Comparison of ENCODE assay signal across 27 cellular contexts in the genomic region with DNA sequence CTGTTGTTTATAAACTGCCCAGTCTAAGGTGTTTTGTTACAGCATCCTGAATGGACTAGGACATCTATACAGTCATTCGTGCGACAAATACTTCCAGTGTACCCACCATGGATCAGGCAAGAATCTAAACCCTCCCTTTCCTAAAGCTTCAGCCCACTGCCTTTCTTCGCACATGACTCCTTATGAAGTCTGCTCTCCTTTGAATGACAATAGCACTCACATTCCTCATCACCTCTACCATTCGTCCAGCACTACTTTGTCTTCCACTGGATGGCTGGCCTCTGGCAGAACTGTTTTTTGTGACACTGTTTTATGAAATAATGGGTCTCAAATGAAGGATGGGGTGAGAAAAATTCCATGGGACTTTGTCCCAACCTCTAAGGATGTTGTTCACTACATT.
"Had no signal": no experiment of that assay in that cellular context is flagged by ENCODE, and none has a peak within 500 bp of the region (broad histone marks: within the 10 kb centered on the region; RNA-seq: fewer than 3 reads in every experiment).

No MANE protein-coding gene starts in this region.

- H3K27ac ChIP-seq: brain microvascular endothelial cell, coronary artery, dorsolateral prefrontal cortex, foreskin keratinocyte, gastrocnemius medialis, heart left ventricle had no signal

- H3K4me3 Mint-ChIP-seq: activated CD4-positive, alpha-beta T cell treated with anti-CD3 and anti-CD28 coated beads, Interleukin-2, amount 10 ng/mL, durations not matched to agents 7 days and 5 days; activated CD8-positive, alpha-beta T cell treated with anti-CD3 and anti-CD28 coated beads for 36 hours; activated naive CD4-positive, alpha-beta T cell treated with anti-CD3 and anti-CD28 coated beads, Interleukin-2, amount 10 ng/mL, durations not matched to agents 7 days and 5 days; activated naive CD8-positive, alpha-beta T cell treated with anti-CD3 and anti-CD28 coated beads, Interleukin-2, amount 10 ng/mL, durations not matched to agents 7 days and 5 days; activated T-cell treated with anti-CD3 and anti-CD28 coated beads, Interleukin-2, amount 50 U/mL, for 4 hours; activated T-helper 1 cell treated with anti-CD3 and anti-CD28 coated beads, Interleukin-12 subunit alpha, Interleukin-12 subunit beta, Interleukin-2, Interleukin-4 antibody, amounts not matched to agents 30 ng/mL and 10 ng/mL and 1 ng/mL, durations not matched to agents 14 hours and 24 hours and 36 hours; central memory CD8-positive, alpha-beta T cell; dendritic cell treated with granulocyte-macrophage colony-stimulating factor and Interleukin-4, amounts not matched to agents 40 ng/mL and 50 ng/mL, for 4 days; endodermal cell had no signal

- H3K27me3 ChIP-seq: brain microvascular endothelial cell, dorsolateral prefrontal cortex, foreskin keratinocyte, gastrocnemius medialis, heart left ventricle had no signal

- H3K4me3 ChIP-seq: coronary artery, dorsolateral prefrontal cortex, gastrocnemius medialis, heart left ventricle had no signal

- H3K4me1 Mint-ChIP-seq: activated CD4-positive, alpha-beta T cell treated with anti-CD3 and anti-CD28 coated beads, Interleukin-2, amount 10 ng/mL, durations not matched to agents 7 days and 5 days; activated naive CD4-positive, alpha-beta T cell treated with anti-CD3 and anti-CD28 coated beads, Interleukin-2, amount 10 ng/mL, durations not matched to agents 7 days and 5 days; activated naive CD8-positive, alpha-beta T cell treated with anti-CD3 and anti-CD28 coated beads, Interleukin-2, amount 10 ng/mL, durations not matched to agents 7 days and 5 days; central memory CD8-positive, alpha-beta T cell; endodermal cell had no signal

- DNase-seq: activated CD4-positive, alpha-beta T cell treated with anti-CD3 and anti-CD28 coated beads for 1 hour; activated CD4-positive, alpha-beta T cell treated with anti-CD3 and anti-CD28 coated beads for 4 hours; activated CD4-positive, alpha-beta T cell treated with anti-CD3 and anti-CD28 coated beads, Interleukin-2, amount 10 ng/mL, durations not matched to agents 7 days and 5 days; activated CD4-positive, alpha-beta T cell treated with anti-CD3 and anti-CD28 coated beads, Interleukin-2, amount 50 U/mL, for 48 hours; activated CD8-positive, alpha-beta memory T cell treated with anti-CD3 and anti-CD28 coated beads for 24 hours; activated CD8-positive, alpha-beta T cell treated with anti-CD3 and anti-CD28 coated beads for 36 hours; activated effector memory CD4-positive, alpha-beta T cell treated with anti-CD3 and anti-CD28 coated beads, Interleukin-2, amount 50 U/mL, for 16 hours; activated naive CD4-positive, alpha-beta T cell; activated naive CD4-positive, alpha-beta T cell treated with anti-CD3 and anti-CD28 coated beads, Interleukin-2, amount 10 ng/mL, durations not matched to agents 7 days and 5 days; activated naive CD8-positive, alpha-beta T cell treated with anti-CD3 and anti-CD28 coated beads, Interleukin-2, amount 10 ng/mL, durations not matched to agents 7 days and 5 days; activated T-cell treated with anti-CD3 and anti-CD28 coated beads, Interleukin-2, amount 50 U/mL, for 4 hours; brain microvascular endothelial cell; dorsolateral prefrontal cortex; effector memory CD4-positive, alpha-beta T cell; endodermal cell; foreskin keratinocyte; gastrocnemius medialis; glutamatergic neuron; heart left ventricle; T-helper 2 cell had no signal

- H3K27me3 Mint-ChIP-seq: activated CD4-positive, alpha-beta T cell treated with anti-CD3 and anti-CD28 coated beads, Interleukin-2, amount 10 ng/mL, durations not matched to agents 7 days and 5 days; activated CD8-positive, alpha-beta T cell treated with anti-CD3 and anti-CD28 coated beads for 36 hours; activated naive CD4-positive, alpha-beta T cell treated with anti-CD3 and anti-CD28 coated beads, Interleukin-2, amount 10 ng/mL, durations not matched to agents 7 days and 5 days; activated naive CD8-positive, alpha-beta T cell treated with anti-CD3 and anti-CD28 coated beads, Interleukin-2, amount 10 ng/mL, durations not matched to agents 7 days and 5 days; central memory CD8-positive, alpha-beta T cell; dendritic cell treated with granulocyte-macrophage colony-stimulating factor and Interleukin-4, amounts not matched to agents 40 ng/mL and 50 ng/mL, for 4 days had no signal

- H3K36me3 Mint-ChIP-seq: activated naive CD4-positive, alpha-beta T cell treated with anti-CD3 and anti-CD28 coated beads, Interleukin-2, amount 10 ng/mL, durations not matched to agents 7 days and 5 days; activated naive CD8-positive, alpha-beta T cell treated with anti-CD3 and anti-CD28 coated beads, Interleukin-2, amount 10 ng/mL, durations not matched to agents 7 days and 5 days had no signal

- H3K36me3 ChIP-seq: brain microvascular endothelial cell, gastrocnemius medialis had no signal

- H3K9me3 ChIP-seq: gastrocnemius medialis, heart left ventricle had no signal

- H3K4me1 ChIP-seq: foreskin keratinocyte, gastrocnemius medialis, heart left ventricle had no signal

- ATAC-seq: activated CD8-positive, alpha-beta T cell treated with anti-CD3 and anti-CD28 coated beads for 36 hours; activated naive CD4-positive, alpha-beta T cell treated with anti-CD3 and anti-CD28 coated beads, Interleukin-2, amount 50 U/mL, for 72 hours; activated T-cell treated with anti-CD3 and anti-CD28 coated beads, Interleukin-2, amount 50 U/mL, for 4 hours; esophagus mucosa; foreskin keratinocyte; gastrocnemius medialis; heart left ventricle had no signal

- H3K9me3 Mint-ChIP-seq: activated CD8-positive, alpha-beta T cell treated with anti-CD3 and anti-CD28 coated beads for 36 hours; activated naive CD4-positive, alpha-beta T cell treated with anti-CD3 and anti-CD28 coated beads, Interleukin-2, amount 10 ng/mL, durations not matched to agents 7 days and 5 days; activated naive CD8-positive, alpha-beta T cell treated with anti-CD3 and anti-CD28 coated beads, Interleukin-2, amount 10 ng/mL, durations not matched to agents 7 days and 5 days; activated T-cell treated with anti-CD3 and anti-CD28 coated beads, Interleukin-2, amount 50 U/mL, for 4 hours; activated T-helper 1 cell treated with anti-CD3 and anti-CD28 coated beads, Interleukin-12 subunit alpha, Interleukin-12 subunit beta, Interleukin-2, Interleukin-4 antibody, amounts not matched to agents 30 ng/mL and 10 ng/mL and 1 ng/mL, durations not matched to agents 14 hours and 24 hours and 36 hours; activated T-helper 2 cell treated with anti-CD3 and anti-CD28 coated beads, Interferon-gamma antibody, Interleukin-2, Interleukin-4, amounts not matched to agents 10 μg/mL and 5 μg/mL and 100 μg/mL, durations not matched to agents 14 hours and 24 hours and 36 hours; central memory CD8-positive, alpha-beta T cell had no signal

- H3K27ac Mint-ChIP-seq: activated CD4-positive, alpha-beta T cell treated with anti-CD3 and anti-CD28 coated beads, Interleukin-2, amount 10 ng/mL, durations not matched to agents 7 days and 5 days; activated CD8-positive, alpha-beta T cell treated with anti-CD3 and anti-CD28 coated beads for 36 hours; activated naive CD4-positive, alpha-beta T cell treated with anti-CD3 and anti-CD28 coated beads, Interleukin-2, amount 10 ng/mL, durations not matched to agents 7 days and 5 days; activated naive CD4-positive, alpha-beta T cell treated with anti-CD3 and anti-CD28 coated beads, Interleukin-2, amount 50 U/mL, for 72 hours; activated naive CD8-positive, alpha-beta T cell treated with anti-CD3 and anti-CD28 coated beads, Interleukin-2, amount 10 ng/mL, durations not matched to agents 7 days and 5 days; activated T-helper 1 cell treated with anti-CD3 and anti-CD28 coated beads, Interleukin-12 subunit alpha, Interleukin-12 subunit beta, Interleukin-2, Interleukin-4 antibody, amounts not matched to agents 30 ng/mL and 10 ng/mL and 1 ng/mL, durations not matched to agents 14 hours and 24 hours and 36 hours; activated T-helper 2 cell treated with anti-CD3 and anti-CD28 coated beads, Interferon-gamma antibody, Interleukin-2, Interleukin-4, amounts not matched to agents 10 μg/mL and 5 μg/mL and 100 μg/mL, durations not matched to agents 14 hours and 24 hours and 36 hours; dendritic cell treated with granulocyte-macrophage colony-stimulating factor and Interleukin-4, amounts not matched to agents 40 ng/mL and 50 ng/mL, for 4 days; endodermal cell had no signal
